9 cellular contexts compared by ENCODE assay signal in the genomic region with DNA sequence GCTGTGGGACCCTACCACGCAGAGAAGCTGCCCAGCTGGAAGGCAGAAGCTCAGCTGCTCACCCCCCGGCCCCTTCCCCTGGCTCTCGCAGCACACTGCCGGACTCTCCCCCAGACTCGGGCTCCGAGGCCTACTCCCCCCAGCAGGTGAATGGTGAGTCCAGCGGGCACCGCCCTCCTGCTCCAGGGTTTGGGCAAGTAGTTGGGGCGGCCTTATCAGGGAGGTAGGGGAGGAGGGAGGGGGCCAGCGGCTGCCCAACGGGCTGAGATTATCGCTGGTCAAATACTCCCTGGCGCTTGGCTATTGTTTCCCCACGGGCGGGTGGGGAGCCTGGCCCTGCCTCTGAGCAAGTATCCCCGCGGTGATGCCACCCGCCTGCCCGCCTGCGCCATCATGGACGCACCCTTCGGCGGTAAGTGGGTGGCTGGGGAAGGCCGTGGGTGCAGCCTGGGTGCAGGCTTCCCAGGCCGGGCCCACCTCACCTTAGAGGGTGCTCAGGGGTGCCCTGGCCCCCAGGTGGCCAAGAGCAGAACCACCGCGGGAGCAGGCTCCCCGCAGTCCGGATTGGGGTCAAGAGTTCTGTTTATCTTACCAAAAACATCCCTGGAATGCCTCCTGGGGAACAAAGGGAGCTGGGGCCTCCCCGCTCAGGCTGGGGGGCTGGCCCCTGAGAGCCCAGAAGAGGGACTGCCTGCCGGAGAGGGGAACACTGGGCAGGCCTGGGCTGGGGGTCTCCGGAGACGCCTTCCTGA. TPM values are rescaled to one million over a fixed set of nuclear protein-coding genes. Genes with fewer than 3 reads are reported as not detected.
DNase-seq lines count a peak whose midpoint lies in the region; TF ChIP-seq lines count a peak whose summit lies in the region.
"Had no signal": no experiment of that assay in that cellular context is flagged by ENCODE, and none has a peak within 500 bp of the region (broad histone marks: within the 10 kb centered on the region; RNA-seq: fewer than 3 reads in every experiment).

No MANE protein-coding gene starts in this region.

- H3K4me3 ChIP-seq in AG09309 (ENCODE audit: control insufficient read depth, low read depth, low read length) (no peak overlapping the region), kidney epithelial cell (ENCODE audit: low read depth, low read length) (no peak overlapping the region)

- TF ChIP-seq CTCF in AG09309 (IDR thresholded peaks at IDR 0.05; ENCODE audit: control insufficient read depth, insufficient read depth, low read depth, low read length, missing control alignments) (peak; percentile 13), kidney epithelial cell (IDR thresholded peaks at IDR 0.05; ENCODE audit: insufficient read depth, low read length, poor library complexity, severe bottlenecking) (peak; percentile 33)

- H3K36me3 ChIP-seq in kidney epithelial cell (ENCODE audit: control insufficient read depth, insufficient read depth, low read length) = no peaks in the 10 kb centered on the region

- TF ChIP-seq POLR2A in erythroblast (IDR thresholded peaks at IDR 0.05; ENCODE audit: low read length) = no peak

- H3K27me3 ChIP-seq in kidney epithelial cell (ENCODE audit: control insufficient read depth, insufficient read depth, low read length) = no peaks in the 10 kb centered on the region

- DNase-seq in AG09309 (ENCODE audit: low read depth) (no peak), NCI-H226 (peak; percentile 91), kidney epithelial cell (ENCODE audit: low read depth) (no peak), NCI-H2081 (lab: John Stamatoyannopoulos, UW) (no peak), erythroblast (lab: John Stamatoyannopoulos, UW) (no peak), NCI-H82 (lab: John Stamatoyannopoulos, UW) (no peak)
- DNase-seq: activated T-cell treated with anti-CD3 and anti-CD28 coated beads, Interleukin-2, amount 50 U/mL, for 4 hours; hippocampal formation; NCI-H1048 had no signal

RNA-seq across cellular contexts. Expression of a gene that starts 16.9 kb away (rescaled TPM):
- 13.7 and 16.6 TPM in 2 replicates for total RNA-seq in kidney epithelial cell

RNA-seq across cellular contexts. Expression of a gene that starts 23.1 kb away (rescaled TPM):
- 75.8 and 135 TPM in 2 replicates for total RNA-seq in kidney epithelial cell

RNA-seq across cellular contexts. Expression of a gene that starts 23.4 kb away (rescaled TPM):
- 31.3 and 32.9 TPM in 2 replicates for total RNA-seq in kidney epithelial cell

RNA-seq across cellular contexts. Expression of a gene that starts 47.5 kb away (rescaled TPM):
- 94.5 and 96.3 TPM in 2 replicates for total RNA-seq in kidney epithelial cell

RNA-seq across cellular contexts. Expression of a gene that starts 58.8 kb away (rescaled TPM):
- total RNA-seq in kidney epithelial cell = 222 and 235 TPM in 2 replicates
